In genomic region chr4:15396157-15396800, GRCh38 we compare ENCODE assay signal across 8 cellular contexts. TPM values are rescaled to one million over a fixed set of nuclear protein-coding genes. Genes with fewer than 3 reads are reported as not detected.
A peak's percentile ranks its signal among the peaks of the same experiment; 100 is the strongest.
DNase-seq lines count a peak whose midpoint lies in the region; ATAC-seq lines count a peak whose summit lies in the region.

No MANE protein-coding gene starts in this region.

- ATAC-seq in GM21390 (IDR thresholded peaks at IDR 0.05; ENCODE audit: unreplicated experiment) (peak; percentile 86), HG03571 (IDR thresholded peaks at IDR 0.05; ENCODE audit: unreplicated experiment) (peak; percentile 77), right cardiac atrium (peak; percentile 13 to 56)

- no peaks in the 10 kb centered on the region for H3K27me3 ChIP-seq in right cardiac atrium (ENCODE audit: control insufficient read depth, insufficient read depth)

- no peak overlapping the region for H3K4me3 ChIP-seq in right cardiac atrium (ENCODE audit: low read length)

- no peaks in the 10 kb centered on the region for H3K9me3 ChIP-seq in right cardiac atrium (ENCODE audit: control insufficient read depth, low read length)

- WGBS in right cardiac atrium: 64% methylated on average over 4 of the region's 4 CpGs

- no peak overlapping the region for H3K27ac ChIP-seq in right cardiac atrium (ENCODE audit: low read length)

- intact Hi-C loops in right cardiac atrium (cut with DNase I): loop anchor here in 3 of 4 donors (5.0 to 10.0 kb wide), 2 partner anchors 159 to 161 kb away; no protein-coding TSS in a partner anchor

- DNase-seq in EL: peak; percentile 61
- peak; percentile 0 to 10 for DNase-seq in SHP77 (lab: John Stamatoyannopoulos, UW)
- DNase-seq in activated naive CD4-positive, alpha-beta T cell treated with anti-CD3 and anti-CD28 coated beads, Interleukin-2, amount 50 U/mL, for 16 hours: peak; percentile 52
- DNase-seq in right cardiac atrium: peak in 1 of 3 donors; percentile 58
- DNase-seq in stimulated activated CD4-positive, alpha-beta T cell treated with anti-CD3 and anti-CD28 coated beads, Interleukin-15, amount 100 ng/mL, for 48 hours (ENCODE audit: low read depth in 2 of 2): peak; percentile 23 to 55
- no peak for DNase-seq in NCI-H2227 treated with DMSO at 0.1 percent for 48 hours (lab: John Stamatoyannopoulos, UW)

- H3K4me1 ChIP-seq in right cardiac atrium (ENCODE audit: control insufficient read depth, insufficient read depth, low read length): peaks cover 3% of the 10 kb centered on the region

RNA-seq across cellular contexts. Expression of gene C1QTNF7, which starts 31.6 kb away (rescaled TPM):
- total RNA-seq in right cardiac atrium: 1 to 10 TPM; 1.6 to 4.0 (median 2.2) TPM
- polyA plus RNA-seq in right cardiac atrium: 1.7 TPM

Comparison
In these comparisons a context has a peak if more than half of its experiments do, and no peak if none do; other contexts are left out.
1. ATAC-seq: peak in every context shown above with its lines; median percentile 86 in GM21390; 77 in HG03571; 34 in right cardiac atrium.